In genomic region chr7:155984609-155985405, GRCh38 we compare ENCODE assay signal across 19 cellular contexts.
"Had no signal": no experiment of that assay in that cellular context is flagged by ENCODE, and none has a peak within 500 bp of the region (broad histone marks: within the 10 kb centered on the region; RNA-seq: fewer than 3 reads in every experiment).

No MANE protein-coding gene starts in this region.

- H3K4me1 Mint-ChIP-seq: activated T-helper 17 cell treated with anti-CD3 and anti-CD28 coated beads, Interleukin-2, amount 50 U/mL, for 72 hours; neural crest cell; stimulated activated naive B cell treated with anti-CD40 and anti-IgM and Interleukin-4, amounts not matched to agents 10 μg/mL and 1 μg/mL and 100 μg/mL, for 72 hours; WTC11 had no signal

- H3K4me3 Mint-ChIP-seq: activated naive CD8-positive, alpha-beta T cell; activated T-helper 17 cell treated with anti-CD3 and anti-CD28 coated beads, Interleukin-2, amount 50 U/mL, for 72 hours; naive thymus-derived CD4-positive, alpha-beta T cell; neural crest cell; stimulated activated naive B cell treated with anti-CD40 and anti-IgM and Interleukin-4, amounts not matched to agents 10 μg/mL and 1 μg/mL and 100 μg/mL, for 72 hours; T-helper 1 cell treated with Interleukin-12 subunit alpha and Interleukin-12 subunit beta and Interleukin-4 antibody, amounts not matched to agents 30 μg/mL and 1 μg/mL, for 36 hours; WTC11 had no signal

- H3K4me3 ChIP-seq: heart right ventricle, lung, thoracic aorta, upper lobe of left lung had no signal

- ATAC-seq: activated T-helper 17 cell treated with anti-CD3 and anti-CD28 coated beads, Interleukin-2, amount 50 U/mL, for 72 hours; heart right ventricle; naive thymus-derived CD4-positive, alpha-beta T cell; stimulated activated naive B cell treated with anti-CD40 and anti-IgM and Interleukin-4, amounts not matched to agents 10 μg/mL and 1 μg/mL and 100 μg/mL, for 72 hours; WTC11 had no signal

- H3K36me3 ChIP-seq: heart right ventricle, thoracic aorta, upper lobe of left lung had no signal

- H3K27ac Mint-ChIP-seq: activated naive CD8-positive, alpha-beta T cell; activated T-helper 17 cell treated with anti-CD3 and anti-CD28 coated beads, Interleukin-2, amount 50 U/mL, for 72 hours; stimulated activated naive B cell treated with anti-CD40 and anti-IgM and Interleukin-4, amounts not matched to agents 10 μg/mL and 1 μg/mL and 100 μg/mL, for 72 hours; T-helper 1 cell treated with Interleukin-12 subunit alpha and Interleukin-12 subunit beta and Interleukin-4 antibody, amounts not matched to agents 30 μg/mL and 1 μg/mL, for 36 hours; WTC11 had no signal

- H3K27me3 Mint-ChIP-seq: activated naive CD8-positive, alpha-beta T cell had no signal

- H3K27me3 ChIP-seq: upper lobe of left lung had no signal

- H3K9me3 ChIP-seq: heart right ventricle, thoracic aorta, upper lobe of left lung had no signal

- H3K4me1 ChIP-seq: heart right ventricle, upper lobe of left lung had no signal

- H3K27ac ChIP-seq: heart right ventricle, thoracic aorta, upper lobe of left lung had no signal

- DNase-seq: amniotic stem cell; cerebellar nuclear complex; effector CD4-positive, alpha-beta T cell; erythroblast; foreskin fibroblast; heart right ventricle; stimulated activated CD4-positive, alpha-beta T cell treated with anti-CD3 and anti-CD28 coated beads, Interleukin-2, amount 100 ng/mL, for 48 hours; stimulated activated CD8-positive, alpha-beta memory T cell treated with anti-CD3 and anti-CD28 coated beads, Interleukin-4, amount 100 ng/mL, for 48 hours; stimulated activated naive B cell treated with anti-CD40 and anti-IgM and Interleukin-4, amounts not matched to agents 10 μg/mL and 1 μg/mL and 100 μg/mL, for 72 hours; T1000 had no signal

- H3K36me3 Mint-ChIP-seq: activated naive CD8-positive, alpha-beta T cell had no signal
